In genomic region chr1:113508364-113509164, GRCh38 we compare ENCODE assay signal across 30 cellular contexts.
"Had no signal": no experiment of that assay in that cellular context is flagged by ENCODE, and none has a peak within 500 bp of the region (broad histone marks: within the 10 kb centered on the region; RNA-seq: fewer than 3 reads in every experiment).

No MANE protein-coding gene starts in this region.

- H3K27ac Mint-ChIP-seq: activated CD4-positive, alpha-beta memory T cell treated with anti-CD3 and anti-CD28 coated beads for 36 hours; activated naive CD8-positive, alpha-beta T cell; activated T-cell treated with anti-CD3 and anti-CD28 coated beads, Interleukin-2, amount 50 U/mL, for 24 hours; effector memory CD8-positive, alpha-beta T cell; natural killer cell treated with Interleukin-12 subunit alpha and Interleukin-12 subunit beta and Interleukin-15 and Interleukin-18, amount 100 ng/mL, for 72 hours; stimulated activated memory B cell treated with anti-CD40 and anti-IgM and Interleukin-4, amounts not matched to agents 10 μg/mL and 1 μg/mL and 100 μg/mL, for 72 hours; stimulated activated naive CD8-positive, alpha-beta T cell treated with anti-CD3 and anti-CD28 coated beads, Interleukin-15, amount 100 ng/mL, for 72 hours; T-helper 17 cell had no signal

- H3K27ac ChIP-seq: gastrocnemius medialis, lower lobe of right lung, skin epidermis, WERI-Rb-1 had no signal

- H3K4me3 Mint-ChIP-seq: activated CD4-positive, alpha-beta memory T cell treated with anti-CD3 and anti-CD28 coated beads for 36 hours; activated naive CD8-positive, alpha-beta T cell; activated T-cell treated with anti-CD3 and anti-CD28 coated beads, Interleukin-2, amount 50 U/mL, for 24 hours; effector memory CD8-positive, alpha-beta T cell; natural killer cell treated with Interleukin-12 subunit alpha and Interleukin-12 subunit beta and Interleukin-15 and Interleukin-18, amount 100 ng/mL, for 72 hours; stimulated activated memory B cell treated with anti-CD40 and anti-IgM and Interleukin-4, amounts not matched to agents 10 μg/mL and 1 μg/mL and 100 μg/mL, for 72 hours; stimulated activated naive CD8-positive, alpha-beta T cell treated with anti-CD3 and anti-CD28 coated beads, Interleukin-15, amount 100 ng/mL, for 72 hours; T-helper 17 cell had no signal

- H3K4me1 ChIP-seq: gastrocnemius medialis, lower lobe of right lung had no signal

- DNase-seq: activated CD4-positive, alpha-beta memory T cell treated with anti-CD3 and anti-CD28 coated beads for 36 hours; activated CD4-positive, alpha-beta T cell treated with anti-CD3 and anti-CD28 coated beads for 48 hours; activated CD8-positive, alpha-beta memory T cell treated with anti-CD3 and anti-CD28 coated beads, Interleukin-2, amount 50 U/mL, for 48 hours; activated naive CD4-positive, alpha-beta T cell treated with Interleukin-2 at 50 U/mL for 16 hours; activated T-cell treated with anti-CD3 and anti-CD28 coated beads, Interleukin-2, amount 50 U/mL, for 24 hours; anterior cingulate cortex; cortex of kidney; effector memory CD8-positive, alpha-beta T cell; erythroblast; gastrocnemius medialis; glutamatergic neuron; islet precursor cell; left cardiac atrium; lower lobe of right lung; mesenchymal stem cell; posterior cingulate gyrus; stimulated activated CD4-positive, alpha-beta T cell treated with anti-CD3 and anti-CD28 coated beads, Interleukin-4, amount 100 ng/mL, for 4 hours; stimulated activated CD8-positive, alpha-beta memory T cell treated with anti-CD3 and anti-CD28 coated beads, Interleukin-4, amount 100 ng/mL, for 48 hours; stimulated activated naive CD8-positive, alpha-beta T cell treated with anti-CD3 and anti-CD28 coated beads, Interleukin-15, amount 100 ng/mL, for 72 hours; substantia nigra; SW 1271; T-helper 17 cell; T1000; WERI-Rb-1 had no signal

- ATAC-seq: activated CD4-positive, CD25-positive, alpha-beta regulatory T cell treated with anti-CD3 and anti-CD28 coated beads, Interleukin-2, amount 50 U/mL, for 24 hours; effector memory CD8-positive, alpha-beta T cell; gastrocnemius medialis; left cardiac atrium; lower lobe of right lung; natural killer cell treated with Interleukin-12 subunit alpha and Interleukin-12 subunit beta and Interleukin-15 and Interleukin-18, amount 100 ng/mL, for 72 hours; sciatic nerve; stimulated activated memory B cell treated with anti-CD40 and anti-IgM and Interleukin-4, amounts not matched to agents 10 μg/mL and 1 μg/mL and 100 μg/mL, for 72 hours; stimulated activated naive CD8-positive, alpha-beta T cell treated with anti-CD3 and anti-CD28 coated beads, Interleukin-15, amount 100 ng/mL, for 72 hours; T-helper 17 cell had no signal

- H3K4me1 Mint-ChIP-seq: stimulated activated memory B cell treated with anti-CD40 and anti-IgM and Interleukin-4, amounts not matched to agents 10 μg/mL and 1 μg/mL and 100 μg/mL, for 72 hours; stimulated activated naive CD8-positive, alpha-beta T cell treated with anti-CD3 and anti-CD28 coated beads, Interleukin-15, amount 100 ng/mL, for 72 hours; T-helper 17 cell had no signal

- H3K27me3 Mint-ChIP-seq: activated CD4-positive, alpha-beta memory T cell treated with anti-CD3 and anti-CD28 coated beads for 36 hours; activated naive CD8-positive, alpha-beta T cell; activated T-cell treated with anti-CD3 and anti-CD28 coated beads, Interleukin-2, amount 50 U/mL, for 24 hours; stimulated activated memory B cell treated with anti-CD40 and anti-IgM and Interleukin-4, amounts not matched to agents 10 μg/mL and 1 μg/mL and 100 μg/mL, for 72 hours; stimulated activated naive CD8-positive, alpha-beta T cell treated with anti-CD3 and anti-CD28 coated beads, Interleukin-15, amount 100 ng/mL, for 72 hours; T-helper 17 cell had no signal

- H3K36me3 ChIP-seq: gastrocnemius medialis, lower lobe of right lung, WERI-Rb-1 had no signal

- H3K4me3 ChIP-seq: gastrocnemius medialis, lower lobe of right lung, skin epidermis had no signal

- H3K36me3 Mint-ChIP-seq: stimulated activated memory B cell treated with anti-CD40 and anti-IgM and Interleukin-4, amounts not matched to agents 10 μg/mL and 1 μg/mL and 100 μg/mL, for 72 hours had no signal

- H3K27me3 ChIP-seq: gastrocnemius medialis had no signal
